ENCODE assay signal across 8 cellular contexts in the genomic region with DNA sequence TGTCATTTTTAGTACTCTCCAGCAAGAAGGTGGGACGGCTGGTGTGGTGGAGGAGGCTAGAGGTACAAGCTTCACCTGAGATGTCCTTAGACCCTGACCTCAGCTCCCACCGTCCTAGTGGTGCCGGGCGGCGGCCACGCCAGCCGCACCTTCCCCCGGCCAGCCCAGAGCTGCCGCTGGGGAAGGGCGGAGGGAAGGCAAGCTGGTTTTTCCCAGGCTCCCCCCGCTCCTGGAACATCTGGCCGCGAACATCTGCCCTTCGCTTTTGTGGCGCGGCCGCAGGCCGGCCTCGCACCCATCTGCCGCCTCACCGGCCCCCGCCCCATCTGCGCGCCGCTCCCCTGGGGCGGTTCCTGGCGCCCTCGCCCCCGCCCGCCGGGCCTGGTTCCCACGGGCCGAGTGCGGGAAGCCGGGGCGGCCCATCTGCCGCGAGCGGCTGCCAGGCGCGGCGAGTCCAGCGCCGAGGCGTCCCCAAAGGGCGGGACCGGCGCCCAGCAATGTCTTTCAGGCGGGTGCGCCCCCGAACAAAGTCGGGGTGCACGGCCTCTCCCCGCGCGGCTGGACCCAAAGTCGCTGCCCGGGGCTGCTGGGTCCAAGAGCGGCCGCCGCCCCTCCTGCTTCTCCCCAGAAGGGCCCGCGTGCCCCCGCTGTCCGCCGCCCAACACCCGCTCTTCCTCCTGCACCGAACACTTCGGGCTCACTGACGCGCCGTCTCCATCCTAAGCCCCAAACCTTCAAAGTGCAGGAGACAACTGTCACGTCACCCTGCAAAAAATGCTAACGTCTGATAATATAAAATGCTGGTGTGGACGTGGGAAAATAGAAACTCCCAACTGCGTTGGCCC.
A peak's percentile ranks its signal among the peaks of the same experiment; 100 is the strongest.
DNase-seq lines count a peak whose midpoint lies in the region; ATAC-seq and TF ChIP-seq lines count a peak whose summit lies in the region.
"Had no signal": no experiment of that assay in that cellular context is flagged by ENCODE, and none has a peak within 500 bp of the region (broad histone marks: within the 10 kb centered on the region; RNA-seq: fewer than 3 reads in every experiment).

No MANE protein-coding gene starts in this region.

- peaks cover 3% of the 10 kb centered on the region for H3K4me1 ChIP-seq in mucosa of stomach (ENCODE audit: control insufficient read depth, insufficient read depth, low read length)

- peaks cover 9% of the 10 kb centered on the region for H3K36me3 Mint-ChIP-seq in effector memory CD8-positive, alpha-beta T cell (ENCODE audit: insufficient read depth)

- H3K27me3 ChIP-seq in mucosa of stomach (ENCODE audit: control insufficient read depth, insufficient read depth, low read length), result no peaks in the 10 kb centered on the region

- peaks cover 13 to 22% of the 10 kb centered on the region in 2 donors for H3K27me3 Mint-ChIP-seq in effector memory CD8-positive, alpha-beta T cell

- no peaks in the 10 kb centered on the region for H3K9me3 Mint-ChIP-seq in effector memory CD8-positive, alpha-beta T cell

- peak; percentile 61 for ATAC-seq in effector memory CD8-positive, alpha-beta T cell (replicated peaks)
- ATAC-seq in GM21576 (IDR thresholded peaks at IDR 0.05; ENCODE audit: unreplicated experiment) (no peak), HG03565 (IDR thresholded peaks at IDR 0.05; ENCODE audit: unreplicated experiment) (no peak)

- TF ChIP-seq CTCF in GM10248 (IDR thresholded peaks at IDR 0.05; ENCODE audit: control extremely low read depth, extremely low read depth, low read depth, missing control alignments), result no peak

- H3K36me3 ChIP-seq in mucosa of stomach (ENCODE audit: control insufficient read depth, insufficient read depth, low read length), result no peaks in the 10 kb centered on the region

- H3K27ac Mint-ChIP-seq in effector memory CD8-positive, alpha-beta T cell, result no peak overlapping the region

- CTCF ChIA-PET in GM10248 (lab: Yijun Ruan, JAX), result interaction anchor here (0.9 to 1.9 kb wide), 8 partner anchors 15 to 30 kb away, joined by 4 to 17 read pairs (median 6); no protein-coding TSS in a partner anchor

- peaks cover 6 to 10% of the 10 kb centered on the region in 2 donors for H3K4me1 Mint-ChIP-seq in effector memory CD8-positive, alpha-beta T cell (ENCODE audit: low read depth in 2 of 2)

- H3K9me3 ChIP-seq in mucosa of stomach (ENCODE audit: control insufficient read depth, low read length), result no peaks in the 10 kb centered on the region

- no peak overlapping the region for H3K4me3 ChIP-seq in mucosa of stomach (ENCODE audit: low read length)
- H3K4me3 ChIP-seq: SK-N-MC had no signal

- DNase-seq in GM10248 (ENCODE audit: extremely low spot score), result peak; percentile 53
- DNase-seq in NCI-H524 treated with DMSO at 0.1 percent for 48 hours (lab: John Stamatoyannopoulos, UW), result peak; percentile 39
- no peak for DNase-seq in effector memory CD8-positive, alpha-beta T cell
- no peak for DNase-seq in SW 1271 (lab: John Stamatoyannopoulos, UW)

- peak overlapping the region; percentile 61 for H3K9ac ChIP-seq in mucosa of stomach (ENCODE audit: low read length)

- H3K4me3 Mint-ChIP-seq in effector memory CD8-positive, alpha-beta T cell, result peak overlapping the region; percentile 62 to 70

- POLR2A ChIA-PET in GM10248 (lab: Yijun Ruan, JAX), result no interaction called here

Comparison
In these comparisons a context has a peak if more than half of its experiments do, and no peak if none do; other contexts are left out.
1. DNase-seq: peak in GM10248 (single experiment) and NCI-H524 treated with DMSO at 0.1 percent for 48 hours (single experiment); none in effector memory CD8-positive, alpha-beta T cell (0 of 3) and SW 1271 (0 of 2).